7 cellular contexts compared by ENCODE assay signal in genomic region chr7:120951826-120952225, GRCh38. TPM values are rescaled to one million over a fixed set of nuclear protein-coding genes. Genes with fewer than 3 reads are reported as not detected.
A peak's percentile ranks its signal among the peaks of the same experiment; 100 is the strongest.
DNase-seq lines count a peak whose midpoint lies in the region; ATAC-seq and TF ChIP-seq lines count a peak whose summit lies in the region.

No MANE protein-coding gene starts in this region.

- TF ChIP-seq POLR2A in gastrocnemius medialis (IDR thresholded peaks at IDR 0.05), result no peak

- ATAC-seq in GM23338 (no peak), gastrocnemius medialis (no peak), HG03175 (IDR thresholded peaks at IDR 0.05; ENCODE audit: unreplicated experiment) (no peak), GM18858 (IDR thresholded peaks at IDR 0.05; ENCODE audit: unreplicated experiment) (no peak)

- H3K4me2 ChIP-seq in GM23338, result peak overlapping the region; percentile 83
- H3K4me2 ChIP-seq in OCI-LY7 (ENCODE audit: low read length), result peak overlapping the region; percentile 93

- CTCF ChIA-PET in OCI-LY7 (lab: Charles Lee; ENCODE audit: unreplicated experiment), result no interaction called here

- no peaks in the 10 kb centered on the region for H3K9me3 ChIP-seq in OCI-LY7 (ENCODE audit: low read length)
- no peaks in the 10 kb centered on the region for H3K9me3 ChIP-seq in endocrine pancreas (ENCODE audit: control insufficient read depth, low read length)
- no peaks in the 10 kb centered on the region for H3K9me3 ChIP-seq in gastrocnemius medialis

- H3K79me2 ChIP-seq in GM23338 (replicated peaks; ENCODE audit: insufficient read depth) (peaks cover 24% of the 10 kb centered on the region), OCI-LY7 (ENCODE audit: insufficient read depth, low read depth, low read length) (peaks cover 38% of the 10 kb centered on the region)

- no peak for DNase-seq in GM23338 (ENCODE audit: low spot score)
- DNase-seq in OCI-LY7 (ENCODE audit: low spot score), result peak; percentile 23
- no peak for DNase-seq in gastrocnemius medialis
- DNase-seq in DMS 273 treated with DMSO at 0.1 percent for 48 hours (lab: John Stamatoyannopoulos, UW), result no peak

- no peaks in the 10 kb centered on the region for H3K9me2 ChIP-seq in GM23338 (ENCODE audit: insufficient read depth)
- no peaks in the 10 kb centered on the region for H3K9me2 ChIP-seq in OCI-LY7 (ENCODE audit: insufficient read depth, low read length)

- H2AFZ ChIP-seq in GM23338 (no peak overlapping the region), OCI-LY7 (ENCODE audit: low read length) (peak overlapping the region; percentile 59; the same call in 1 of the 2 replicates)

- H3K4me1 ChIP-seq in GM23338 (ENCODE audit: insufficient read depth) (0 out of 2 replicates have a peak, but pooled peaks cover 7% of the 10 kb centered on the region), OCI-LY7 (ENCODE audit: insufficient read depth, low read length, poor library complexity, severe bottlenecking) (peaks cover 14% of the 10 kb centered on the region), endocrine pancreas (ENCODE audit: control insufficient read depth, insufficient read depth, low read length) (peaks cover 18% of the 10 kb centered on the region), gastrocnemius medialis (peaks cover 15% of the 10 kb centered on the region in 2 donors)

- H3K36me3 ChIP-seq in GM23338 (ENCODE audit: insufficient read depth), result peaks cover 8% of the 10 kb centered on the region; the same call in 1 of the 2 replicates
- H3K36me3 ChIP-seq in OCI-LY7 (ENCODE audit: insufficient read depth, low read length), result peaks cover 44% of the 10 kb centered on the region
- no peaks in the 10 kb centered on the region for H3K36me3 ChIP-seq in endocrine pancreas (ENCODE audit: control insufficient read depth, insufficient read depth, low read length)
- H3K36me3 ChIP-seq in gastrocnemius medialis, result peaks cover 0 to 41% of the 10 kb centered on the region in 2 donors

- in situ Hi-C loops in gastrocnemius medialis (cut with MboI; ENCODE audit: low sequenced_read_pairs in 4 of 4), result loop anchor here in 1 of 4 donors (25.0 kb wide), 1 partner anchor 335 kb away; no protein-coding TSS in a partner anchor

- H3F3A ChIP-seq in GM23338 (replicated peaks; ENCODE audit: low read depth), result no peaks in the 10 kb centered on the region

- no peaks in the 10 kb centered on the region for H3K9me3 Mint-ChIP-seq in GM23338

- H3K27ac ChIP-seq in GM23338 (ENCODE audit: low read depth), result no peak overlapping the region
- peak overlapping the region; percentile 80 for H3K27ac ChIP-seq in OCI-LY7 (ENCODE audit: low read depth, low read length, poor library complexity, severe bottlenecking)
- peak overlapping the region; percentile 94 to 98 (median 96) for H3K27ac ChIP-seq in gastrocnemius medialis

- POLR2A ChIA-PET in OCI-LY7 (lab: Charles Lee), result interaction anchor here (0.6 to 1.0 kb wide), 2 partner anchors 88 to 230 kb away, joined by 3 to 5 read pairs; no protein-coding TSS in a partner anchor

- no peak for TF ChIP-seq CTCF in GM23338 (conservative IDR thresholded peaks at IDR 0.05; ENCODE audit: low read depth in 2 of 2)
- no peak for TF ChIP-seq CTCF in OCI-LY7 (conservative IDR thresholded peaks at IDR 0.05; ENCODE audit: low read length)
- TF ChIP-seq CTCF in gastrocnemius medialis (IDR thresholded peaks at IDR 0.05 in 4 of 5, conservative IDR thresholded peaks at IDR 0.05 in 1 of 5), result no peak

- intact Hi-C loops in OCI-LY7 (cut with micrococcal nuclease; ENCODE audit: unreplicated experiment) (loop anchor here (5.0 kb wide), 2 partner anchors 230 to 445 kb away; partner anchors contain the start of gene FAM3C), gastrocnemius medialis (cut with DNase I; ENCODE audit: low total_unique reads) (loop anchor here (2.0 to 10.0 kb wide), 2 partner anchors 37 to 243 kb away; partner anchors contain the start of gene CPED1)

- peak overlapping the region; percentile 60; the same call in 1 of the 2 replicates for H3K4me3 ChIP-seq in GM23338
- peak overlapping the region; percentile 77 for H3K4me3 ChIP-seq in OCI-LY7 (ENCODE audit: low read depth, low read length, poor library complexity, severe bottlenecking)
- peak overlapping the region; percentile 99 for H3K4me3 ChIP-seq in endocrine pancreas (ENCODE audit: control insufficient read depth, insufficient read depth, low read length)
- peak overlapping the region; percentile 73 to 83 (median 78) for H3K4me3 ChIP-seq in gastrocnemius medialis

- no peaks in the 10 kb centered on the region for H3K27me3 ChIP-seq in GM23338 (ENCODE audit: insufficient read depth)
- no peaks in the 10 kb centered on the region for H3K27me3 ChIP-seq in endocrine pancreas (ENCODE audit: control insufficient read depth, insufficient read depth, low read length)
- no peaks in the 10 kb centered on the region for H3K27me3 ChIP-seq in gastrocnemius medialis

- H3K27ac Mint-ChIP-seq in GM23338, result no peak overlapping the region

- H3K4me1 Mint-ChIP-seq in GM23338, result peaks cover 12% of the 10 kb centered on the region; the same call in 2 of the 3 replicates

- BruUV-seq in OCI-LY7 (replicated peaks; lab: Mats Ljungman, UMichigan), result TSS peak; percentile 63

- H4K20me1 ChIP-seq in GM23338 (replicated peaks; ENCODE audit: insufficient read depth) (no peaks in the 10 kb centered on the region; the same call in none of the 2 replicates), OCI-LY7 (ENCODE audit: insufficient read depth, low read length) (no peaks in the 10 kb centered on the region)

- H3K36me3 Mint-ChIP-seq in GM23338 (ENCODE audit: low read depth), result peaks cover 34% of the 10 kb centered on the region

- peaks cover 3% of the 10 kb centered on the region for H3K27me3 Mint-ChIP-seq in GM23338 (ENCODE audit: insufficient read depth, low read depth, poor library complexity)

- peak overlapping the region; percentile 65 for H3K9ac ChIP-seq in endocrine pancreas (ENCODE audit: control insufficient read depth, insufficient read depth, low read length)

- peak overlapping the region; percentile 89; the same call in 2 of the 3 replicates for H3K4me3 Mint-ChIP-seq in GM23338

TF ChIP-seq in GM23338, 12 proteins besides CTCF, POLR2A, EP300 and RAD21 (continues in another document):
- TF ChIP-seq ZNF114 (CRISPR knock-in tag; IDR thresholded peaks at IDR 0.05) (no peak), ZNF331 (CRISPR knock-in tag; IDR thresholded peaks at IDR 0.05; ENCODE audit: low read depth) (no peak)

RNA-seq across cellular contexts. Expression of gene ING3, which starts 1.2 kb away (rescaled TPM):
- 17.8 and 32.0 TPM in 2 replicates for total RNA-seq in GM23338 (2014; rRNA removed; shearing (Covaris generic))
- polyA plus RNA-seq in GM23338 (2016; fragmentation: Nextera tagmentation; extraction: Ambion mirVana), result 20.7 and 26.2 TPM in 2 replicates
- total RNA-seq in OCI-LY7 (2014; rRNA removed; shearing (Covaris generic)), result 12.5 and 21.4 TPM in 2 replicates
- total RNA-seq in OCI-LY7 (2022), result 22.2 and 22.7 TPM in 2 replicates
- total RNA-seq in gastrocnemius medialis, result 1 to 10 TPM; 5.8 to 9.9 (median 6.7) TPM

RNA-seq across cellular contexts. Expression of gene CPED1, which starts 36.7 kb away (rescaled TPM):
- 0.17 and 0.23 TPM in 2 replicates for total RNA-seq in GM23338 (2014; rRNA removed; shearing (Covaris generic))
- polyA plus RNA-seq in GM23338 (2016; fragmentation: Nextera tagmentation; extraction: Ambion mirVana), result 0.45 and 0.47 TPM in 2 replicates
- not detected in 2 replicates for total RNA-seq in OCI-LY7 (2014; rRNA removed; shearing (Covaris generic))
- total RNA-seq in OCI-LY7 (2022) (not detected in 2 replicates), gastrocnemius medialis (10 to 100 TPM in 3 of 4 donors, 1 to 10 TPM in 1; 4.8 to 35.5 (median 34.1) TPM)
